In the genomic region with DNA sequence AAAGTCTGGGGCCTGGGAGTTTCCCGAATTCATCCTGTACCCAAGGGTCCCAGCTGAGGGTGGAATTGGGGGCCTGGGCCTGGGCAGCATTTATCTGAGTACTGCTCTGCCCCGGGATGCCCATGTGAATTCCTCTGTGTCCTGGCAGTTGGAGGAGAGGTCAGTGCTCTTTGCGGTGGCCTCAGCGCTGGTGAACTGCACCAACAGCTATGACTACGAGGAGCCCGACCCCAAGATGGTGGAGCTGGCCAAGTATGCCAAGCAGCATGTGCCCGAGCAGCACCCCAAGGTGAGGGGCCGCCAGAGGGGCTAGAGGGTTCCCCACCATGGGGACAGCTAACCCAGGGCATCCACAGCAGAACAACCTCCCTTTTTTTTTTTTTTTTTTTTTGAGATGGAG, we compare ENCODE assay signal across 21 cellular contexts. TPM values are rescaled to one million over a fixed set of nuclear protein-coding genes. Genes with fewer than 3 reads are reported as not detected.
DNase-seq lines count a peak whose midpoint lies in the region; ATAC-seq and TF ChIP-seq lines count a peak whose summit lies in the region.
"Had no signal": no experiment of that assay in that cellular context is flagged by ENCODE, and none has a peak within 500 bp of the region (broad histone marks: within the 10 kb centered on the region; RNA-seq: fewer than 3 reads in every experiment).

No MANE protein-coding gene starts in this region.

- H3K4me1 Mint-ChIP-seq in stimulated activated naive B cell treated with anti-CD40 and anti-IgM and Interleukin-4, amounts not matched to agents 10 μg/mL and 1 μg/mL and 100 μg/mL, for 72 hours = peaks cover 0 to 6% of the 10 kb centered on the region in 2 donors

- H3K27me3 Mint-ChIP-seq in stimulated activated naive B cell treated with anti-CD40 and anti-IgM and Interleukin-4, amounts not matched to agents 10 μg/mL and 1 μg/mL and 100 μg/mL, for 72 hours = no peaks in the 10 kb centered on the region
- H3K27me3 Mint-ChIP-seq: CD4-positive, alpha-beta T cell; CD8-positive, alpha-beta memory T cell had no signal

- TF ChIP-seq POLR2A in gastroesophageal sphincter (IDR thresholded peaks at IDR 0.05) = no peak

- H3K9me3 Mint-ChIP-seq in stimulated activated naive B cell treated with anti-CD40 and anti-IgM and Interleukin-4, amounts not matched to agents 10 μg/mL and 1 μg/mL and 100 μg/mL, for 72 hours = no peaks in the 10 kb centered on the region
- H3K9me3 Mint-ChIP-seq: CD4-positive, alpha-beta T cell; CD8-positive, alpha-beta memory T cell had no signal

- DNase-seq in H7 (peak; percentile 15), RWPE2 (ENCODE audit: low spot score) (no peak), epithelial cell of prostate (ENCODE audit: low read depth, low spot score) (no peak), NAMALWA (ENCODE audit: low spot score) (no peak)
- DNase-seq in stimulated activated naive B cell treated with anti-CD40 and anti-IgM and Interleukin-4, amounts not matched to agents 10 μg/mL and 1 μg/mL and 100 μg/mL, for 72 hours = no peak
- DNase-seq in activated CD4-positive, CD25-positive, alpha-beta regulatory T cell (lab: John Stamatoyannopoulos, UW) = no peak
- DNase-seq: 8988T; ACHN; AML-193; BE2C; CD4-positive, alpha-beta T cell; CD8-positive, alpha-beta memory T cell; DMS53; DMS79 treated with DMSO at 0.1 percent for 48 hours; GF-D8; GOT3; HCEC 1CT had no signal

- H3K27ac ChIP-seq in RWPE2 (ENCODE audit: poor library complexity, severe bottlenecking) = peak overlapping the region; percentile 36
- H3K27ac ChIP-seq in epithelial cell of prostate = peak overlapping the region; percentile 69
- H3K27ac ChIP-seq in gastroesophageal sphincter = no peak overlapping the region

- WGBS in gastroesophageal sphincter (ENCODE audit: low coverage in 1 of 2), 2 donors = 100% methylated on average over 2 of the region's 8 CpGs; no CpG with 5 or more reads in 1 of the 2 donors

- no peak for TF ChIP-seq EP300 in gastroesophageal sphincter (IDR thresholded peaks at IDR 0.05)

- peak overlapping the region; percentile 69 for H3K27ac Mint-ChIP-seq in stimulated activated naive B cell treated with anti-CD40 and anti-IgM and Interleukin-4, amounts not matched to agents 10 μg/mL and 1 μg/mL and 100 μg/mL, for 72 hours
- H3K27ac Mint-ChIP-seq: CD4-positive, alpha-beta T cell had no signal

- H3K4me3 Mint-ChIP-seq in stimulated activated naive B cell treated with anti-CD40 and anti-IgM and Interleukin-4, amounts not matched to agents 10 μg/mL and 1 μg/mL and 100 μg/mL, for 72 hours = no peak overlapping the region
- H3K4me3 Mint-ChIP-seq: CD14-positive monocyte; CD4-positive, alpha-beta T cell had no signal

- H3K27me3 ChIP-seq in H7 (ENCODE audit: control insufficient read depth, insufficient read depth, low read length) (no peaks in the 10 kb centered on the region), RWPE2 (ENCODE audit: insufficient read depth, poor library complexity, severe bottlenecking) (no peaks in the 10 kb centered on the region), gastroesophageal sphincter (no peaks in the 10 kb centered on the region)
- H3K27me3 ChIP-seq: BE2C; BLaER1 treated with 17β-estradiol and CSF1 and Interleukin-3, amounts not matched to agents 10 nM and 100 nM had no signal

- no peak for TF ChIP-seq CTCF in RWPE2 (IDR thresholded peaks at IDR 0.05; ENCODE audit: poor library complexity, severe bottlenecking)
- TF ChIP-seq CTCF in gastroesophageal sphincter (IDR thresholded peaks at IDR 0.05) = no peak

- ATAC-seq in RWPE2 (ENCODE audit: low read depth) (no peak), gastroesophageal sphincter (no peak)
- ATAC-seq in stimulated activated naive B cell treated with anti-CD40 and anti-IgM and Interleukin-4, amounts not matched to agents 10 μg/mL and 1 μg/mL and 100 μg/mL, for 72 hours (replicated peaks) = no peak

- H3K9me3 ChIP-seq in RWPE2 (ENCODE audit: severe bottlenecking) = no peaks in the 10 kb centered on the region
- no peaks in the 10 kb centered on the region for H3K9me3 ChIP-seq in gastroesophageal sphincter
- H3K9me3 ChIP-seq: A549; BE2C; BLaER1 treated with 17β-estradiol and CSF1 and Interleukin-3, amounts not matched to agents 10 nM and 100 nM had no signal

- H3K36me3 Mint-ChIP-seq in stimulated activated naive B cell treated with anti-CD40 and anti-IgM and Interleukin-4, amounts not matched to agents 10 μg/mL and 1 μg/mL and 100 μg/mL, for 72 hours = peaks cover 47 to 58% of the 10 kb centered on the region in 2 donors

- H3K36me3 ChIP-seq in H7 (replicated peaks; ENCODE audit: control insufficient read depth, insufficient read depth, low read length) = peaks cover 38% of the 10 kb centered on the region
- H3K36me3 ChIP-seq in RWPE2 (ENCODE audit: low read depth) = peaks cover 84% of the 10 kb centered on the region
- H3K36me3 ChIP-seq in gastroesophageal sphincter = peaks cover 0 to 100% of the 10 kb centered on the region in 2 donors

- H3K4me1 ChIP-seq in RWPE2 (ENCODE audit: insufficient read depth, poor library complexity, severe bottlenecking) (peaks cover 9% of the 10 kb centered on the region), gastroesophageal sphincter (no peaks in the 10 kb centered on the region)
- H3K4me1 ChIP-seq: BE2C had no signal

- H3K4me3 ChIP-seq in H7 (ENCODE audit: insufficient read depth, low read depth, low read length) (no peak overlapping the region), RWPE2 (ENCODE audit: severe bottlenecking) (no peak overlapping the region), gastroesophageal sphincter (no peak overlapping the region)
- H3K4me3 ChIP-seq: A549; BLaER1 treated with 17β-estradiol and CSF1 and Interleukin-3, amounts not matched to agents 10 nM and 100 nM had no signal

RNA-seq across cellular contexts. Expression of a gene that starts 6.2 kb away (rescaled TPM):
- total RNA-seq in H7 (2014; rRNA removed; shearing (Covaris generic)) = 28.3 and 39.4 TPM in 2 replicates
- 10 to 100 TPM in 2 of 4 donors, 1 to 10 TPM in 2; 5.3 to 11.1 (median 9.0) TPM for total RNA-seq in gastroesophageal sphincter

RNA-seq across cellular contexts. Expression of a gene that starts 13.4 kb away (rescaled TPM):
- total RNA-seq in H7 (2014; rRNA removed; shearing (Covaris generic)) = 85.9 and 87.2 TPM in 2 replicates
- 100 to 1,000 TPM in 2 of 4 donors, 10 to 100 TPM in 2; 63.7 to 116 (median 100) TPM for total RNA-seq in gastroesophageal sphincter

RNA-seq across cellular contexts. Expression of a gene that starts 16.2 kb away (rescaled TPM):
- 16.2 and 19.4 TPM in 2 replicates for total RNA-seq in H7 (2014; rRNA removed; shearing (Covaris generic))
- total RNA-seq in gastroesophageal sphincter = 10 to 100 TPM in 2 of 4 donors, 1 to 10 TPM in 2; 5.9 to 17.1 (median 8.3) TPM

RNA-seq across cellular contexts. Expression of a gene that starts 45.4 kb away (rescaled TPM):
- 7.4 and 11.6 TPM in 2 replicates for total RNA-seq in H7 (2014; rRNA removed; shearing (Covaris generic))
- total RNA-seq in gastroesophageal sphincter = 10 to 100 TPM; 19.4 to 58.2 (median 44.9) TPM

RNA-seq across cellular contexts. Expression of a gene that starts 45.8 kb away (rescaled TPM):
- total RNA-seq in H7 (2014; rRNA removed; shearing (Covaris generic)) = 143 and 195 TPM in 2 replicates
- 10 to 100 TPM in 1 of 4 donors, 1 to 10 TPM in 3; 2.2 to 12.7 (median 4.5) TPM for total RNA-seq in gastroesophageal sphincter

Comparison
In these comparisons a context has a peak if more than half of its experiments do, and no peak if none do; other contexts are left out.
1. H3K27ac ChIP-seq: peak in RWPE2 (single experiment) and epithelial cell of prostate (single experiment); none in gastroesophageal sphincter (0 of 4).